Comparison of ENCODE assay signal across 14 cellular contexts in genomic region chr12:123097521-123098084, GRCh38. TPM values are rescaled to one million over a fixed set of nuclear protein-coding genes. Genes with fewer than 3 reads are reported as not detected.
A peak's percentile ranks its signal among the peaks of the same experiment; 100 is the strongest.
DNase-seq lines count a peak whose midpoint lies in the region; ATAC-seq and TF ChIP-seq lines count a peak whose summit lies in the region.
"Had no signal": no experiment of that assay in that cellular context is flagged by ENCODE, and none has a peak within 500 bp of the region (broad histone marks: within the 10 kb centered on the region; RNA-seq: fewer than 3 reads in every experiment).

No MANE protein-coding gene starts in this region.

- intact Hi-C loops in ascending aorta (cut with DNase I) (loop anchor here (5.0 kb wide), 1 partner anchor 40 kb away; no protein-coding TSS in a partner anchor), heart right ventricle (cut with DNase I) (loop anchor here in 4 of 10 donors (2.0 to 10.0 kb wide), 5 partner anchors 35 to 55 kb away; no protein-coding TSS in a partner anchor), psoas muscle (cut with DNase I) (loop anchor here (2.0 to 10.0 kb wide), 2 partner anchors 33 to 47 kb away; no protein-coding TSS in a partner anchor), lower leg skin (cut with DNase I; ENCODE audit: low total_unique reads) (no loop called here)

- WGBS in heart right ventricle, 2 donors: 16 to 18% methylated on average over 13 of the region's 13 CpGs
- WGBS in psoas muscle, 3 donors: 8 to 12% (median 12%) methylated on average over 13 of the region's 13 CpGs
- 77% methylated on average over 13 of the region's 13 CpGs for WGBS in hepatocyte (ENCODE audit: low lambda C conversion rate, missing lambda C conversion rate)
- WGBS in lower leg skin, 2 donors: 59 to 79% methylated on average over 13 of the region's 13 CpGs

- TF ChIP-seq CTCF in ascending aorta (IDR thresholded peaks at IDR 0.05) (no peak), heart right ventricle (IDR thresholded peaks at IDR 0.05) (no peak), psoas muscle (IDR thresholded peaks at IDR 0.05) (no peak), hepatocyte (IDR thresholded peaks at IDR 0.05; ENCODE audit: poor library complexity) (no peak), lower leg skin (IDR thresholded peaks at IDR 0.05) (no peak)

- H3K79me2 ChIP-seq in hepatocyte: no peaks in the 10 kb centered on the region

- H2AFZ ChIP-seq in hepatocyte: no peak overlapping the region

- peak; percentile 63 to 87 (median 82) for ATAC-seq in heart right ventricle
- ATAC-seq in psoas muscle: peak; percentile 85 to 89 (median 89)

- no peaks in the 10 kb centered on the region for H3K9me2 ChIP-seq in hepatocyte (replicated peaks; ENCODE audit: insufficient read depth)

- H3K4me3 ChIP-seq in ascending aorta (no peak overlapping the region), heart right ventricle (no peak overlapping the region), psoas muscle (no peak overlapping the region), hepatocyte (no peak overlapping the region), lower leg skin (ENCODE audit: low read depth, poor library complexity, severe bottlenecking) (no peak overlapping the region)

- H3K27me3 ChIP-seq in ascending aorta (no peaks in the 10 kb centered on the region), heart right ventricle (no peaks in the 10 kb centered on the region), psoas muscle (ENCODE audit: insufficient read depth in 3 of 3, low read length in 2 of 3) (no peaks in the 10 kb centered on the region), hepatocyte (no peaks in the 10 kb centered on the region)

- H3K9me3 ChIP-seq in ascending aorta: no peaks in the 10 kb centered on the region
- H3K9me3 ChIP-seq in heart right ventricle: no peaks in the 10 kb centered on the region
- H3K9me3 ChIP-seq in psoas muscle: no peaks in the 10 kb centered on the region
- H3K9me3 ChIP-seq in hepatocyte (ENCODE audit: low read depth): no peaks in the 10 kb centered on the region

- peaks cover 11 to 39% of the 10 kb centered on the region in 2 donors for H3K4me1 ChIP-seq in ascending aorta
- peaks cover 37 to 98% (median 90%) of the 10 kb centered on the region in 9 donors for H3K4me1 ChIP-seq in heart right ventricle
- H3K4me1 ChIP-seq in psoas muscle: peaks cover 69% of the 10 kb centered on the region
- peaks cover 15% of the 10 kb centered on the region for H3K4me1 ChIP-seq in hepatocyte (ENCODE audit: insufficient read depth)

- H3K27ac ChIP-seq in ascending aorta (peak overlapping the region; percentile 54 to 86), heart right ventricle (peak overlapping the region in 9 of 10 donors; percentile 62 to 90 (median 85)), psoas muscle (peak overlapping the region; percentile 80), hepatocyte (no peak overlapping the region)

- DNase-seq in DMS 273 treated with DMSO at 0.1 percent for 48 hours (lab: John Stamatoyannopoulos, UW): peak; percentile 89
- peak in 1 of 2 donors; percentile 71 for DNase-seq in ascending aorta (ENCODE audit: low spot score in 2 of 2)
- DNase-seq in heart right ventricle: peak; percentile 72 to 80
- DNase-seq in psoas muscle: peak; percentile 77 to 92
- no peak for DNase-seq in hepatocyte (ENCODE audit: low spot score)
- DNase-seq in NOMO-1 treated with DMSO at 0.1 percent for 48 hours (lab: John Stamatoyannopoulos, UW; ENCODE audit: unreplicated experiment): no peak
- no peak for DNase-seq in middle frontal gyrus (ENCODE audit: extremely low spot score, low spot score)
- no peak for DNase-seq in lower leg skin (ENCODE audit: low spot score in 2 of 2)
- DNase-seq: activated T-cell treated with anti-CD3 and anti-CD28 coated beads for 4 hours; amniotic stem cell; DND-41; NCI-H226; SIG-M5; stimulated activated CD4-positive, alpha-beta T cell treated with anti-CD3 and anti-CD28 coated beads, Interleukin-4, amount 100 ng/mL, for 24 hours had no signal

- H4K20me1 ChIP-seq in hepatocyte (ENCODE audit: insufficient read depth, poor library complexity, severe bottlenecking): peaks cover 3% of the 10 kb centered on the region

- H3K36me3 ChIP-seq in ascending aorta: no peaks in the 10 kb centered on the region
- peaks cover 0 to 4% (median 0%) of the 10 kb centered on the region in 9 donors for H3K36me3 ChIP-seq in heart right ventricle
- H3K36me3 ChIP-seq in psoas muscle (ENCODE audit: insufficient read depth in 1 of 2, low read depth in 1 of 2): no peaks in the 10 kb centered on the region
- no peaks in the 10 kb centered on the region for H3K36me3 ChIP-seq in hepatocyte (replicated peaks; ENCODE audit: insufficient read depth, low read depth)

- no peak for TF ChIP-seq POLR2A in lower leg skin (IDR thresholded peaks at IDR 0.05)

- H3K4me2 ChIP-seq in hepatocyte: no peak overlapping the region

RNA-seq across cellular contexts. Expression of gene PITPNM2, which starts 53.3 kb away (rescaled TPM):
- 8.4 TPM for total RNA-seq in ascending aorta
- 10 to 100 TPM; 13.3 to 32.7 (median 18.7) TPM for total RNA-seq in heart right ventricle
- 10 to 100 TPM in 1 of 2 donors, 1 to 10 TPM in 1; 5.6 to 16.5 TPM for polyA plus RNA-seq in heart right ventricle
- total RNA-seq in psoas muscle: 1 to 10 TPM; 4.6 to 7.4 (median 5.8) TPM
- polyA plus RNA-seq in psoas muscle: 1 to 10 TPM; 2.2 to 3.5 (median 3.0) TPM
- total RNA-seq in hepatocyte: 2.2 and 3.6 TPM in 2 replicates
- 5.7 and 6.3 TPM in 2 replicates for polyA plus RNA-seq in hepatocyte
- 1 to 10 TPM; 3.2 to 6.5 (median 4.2) TPM for total RNA-seq in lower leg skin

Comparison
In these comparisons a context has a peak if more than half of its experiments do, and no peak if none do; other contexts are left out.
1. DNase-seq: peak in DMS 273 treated with DMSO at 0.1 percent for 48 hours (single experiment), heart right ventricle (2 of 2) and psoas muscle (2 of 2); none in hepatocyte (single experiment), NOMO-1 treated with DMSO at 0.1 percent for 48 hours (single experiment), middle frontal gyrus (single experiment) and lower leg skin (0 of 2).